21 cellular contexts compared by ENCODE assay signal in genomic region chr1:162902372-162902771, GRCh38. TPM values are rescaled to one million over a fixed set of nuclear protein-coding genes. Genes with fewer than 3 reads are reported as not detected.
A peak's percentile ranks its signal among the peaks of the same experiment; 100 is the strongest.
DNase-seq lines count a peak whose midpoint lies in the region; TF ChIP-seq lines count a peak whose summit lies in the region.
"Had no signal": no experiment of that assay in that cellular context is flagged by ENCODE, and none has a peak within 500 bp of the region (broad histone marks: within the 10 kb centered on the region; RNA-seq: fewer than 3 reads in every experiment).

No MANE protein-coding gene starts in this region.

- H3K27me3 Mint-ChIP-seq in chondrocyte (ENCODE audit: low read depth): no peaks in the 10 kb centered on the region

- no peak for TF ChIP-seq CTCF in chondrocyte (IDR thresholded peaks at IDR 0.05)
- no peak for TF ChIP-seq CTCF in osteoblast (IDR thresholded peaks at IDR 0.05; ENCODE audit: extremely low read depth, low read depth, low read length)

- no peak overlapping the region for H2AFZ ChIP-seq in osteoblast (ENCODE audit: low read length)

- H3K79me2 ChIP-seq in osteoblast (ENCODE audit: insufficient read depth, low read length): no peaks in the 10 kb centered on the region

- H3K27ac ChIP-seq in osteoblast (ENCODE audit: low read depth, low read length): peak overlapping the region; percentile 24
- H3K27ac ChIP-seq: colonic mucosa, tibial nerve had no signal

- H3K4me1 ChIP-seq in osteoblast (ENCODE audit: insufficient read depth, low read length): peaks cover 44% of the 10 kb centered on the region
- H3K4me1 ChIP-seq: colonic mucosa, tibial nerve had no signal

- no peak overlapping the region for H3K4me3 Mint-ChIP-seq in chondrocyte (ENCODE audit: unreplicated experiment)
- H3K4me3 Mint-ChIP-seq: CD14-positive monocyte; nephron progenitor cell; T-helper 2 cell treated with Interferon-gamma antibody and Interleukin-4, amounts not matched to agents 5 μg/mL and 100 μg/mL, for 36 hours had no signal

- H3K27me3 ChIP-seq in osteoblast (ENCODE audit: insufficient read depth, low read length): no peaks in the 10 kb centered on the region
- H3K27me3 ChIP-seq: colonic mucosa, tibial nerve had no signal

- no peaks in the 10 kb centered on the region for H3K9me3 ChIP-seq in osteoblast (ENCODE audit: low read depth, low read length)
- H3K9me3 ChIP-seq: colonic mucosa, tibial nerve had no signal

- peak overlapping the region; percentile 62 for H3K27ac Mint-ChIP-seq in chondrocyte (ENCODE audit: unreplicated experiment)
- H3K27ac Mint-ChIP-seq: CD14-positive monocyte; nephron progenitor cell; T-helper 2 cell treated with Interferon-gamma antibody and Interleukin-4, amounts not matched to agents 5 μg/mL and 100 μg/mL, for 36 hours had no signal

- peak overlapping the region; percentile 18 for H3K4me2 ChIP-seq in osteoblast (ENCODE audit: insufficient read depth, low read length)

- DNase-seq in EH (ENCODE audit: low read depth): peak; percentile 79
- DNase-seq in MV-4-11 (lab: John Stamatoyannopoulos, UW): peak; percentile 59
- no peak for DNase-seq in chondrocyte (ENCODE audit: low spot score)
- DNase-seq in osteoblast (ENCODE audit: insufficient read length, low spot score, missing footprints): no peak
- no peak for DNase-seq in stimulated activated CD4-positive, alpha-beta T cell treated with anti-CD3 and anti-CD28 coated beads, Interleukin-4, amount 100 ng/mL, for 24 hours
- no peak for DNase-seq in globus pallidus (ENCODE audit: low spot score)
- DNase-seq in NK-92 (lab: John Stamatoyannopoulos, UW; ENCODE audit: unreplicated experiment): no peak
- DNase-seq: activated CD4-positive, CD25-positive, alpha-beta regulatory T cell treated with anti-CD3 and anti-CD28 coated beads, Interleukin-2, amount 50 U/mL, for 72 hours; activated gamma-delta T cell; colonic mucosa; head of caudate nucleus; islet precursor cell; NCI-H1694; nephron progenitor cell; retina; stimulated activated CD4-positive, alpha-beta T cell treated with anti-CD3 and anti-CD28 coated beads, Interleukin-15, amount 100 ng/mL, for 24 hours; stimulated activated naive CD4-positive, alpha-beta T cell had no signal

- H3K36me3 Mint-ChIP-seq in chondrocyte (ENCODE audit: low read depth): no peaks in the 10 kb centered on the region
- H3K36me3 Mint-ChIP-seq: CD14-positive monocyte had no signal

- H3K36me3 ChIP-seq in osteoblast (ENCODE audit: insufficient read depth, low read length): no peaks in the 10 kb centered on the region
- H3K36me3 ChIP-seq: colonic mucosa, tibial nerve had no signal

- H3K9me3 Mint-ChIP-seq in chondrocyte (ENCODE audit: low read depth): no peaks in the 10 kb centered on the region
- H3K9me3 Mint-ChIP-seq: nephron progenitor cell; T-helper 2 cell treated with Interferon-gamma antibody and Interleukin-4, amounts not matched to agents 5 μg/mL and 100 μg/mL, for 36 hours had no signal

- H3K4me1 Mint-ChIP-seq in chondrocyte (ENCODE audit: low read depth): peaks cover 46% of the 10 kb centered on the region

- H3K4me3 ChIP-seq in osteoblast (ENCODE audit: insufficient read depth, low read length): no peak overlapping the region
- H3K4me3 ChIP-seq: colonic mucosa, tibial nerve had no signal

- H4K20me1 ChIP-seq in osteoblast (ENCODE audit: insufficient read depth, low read length): no peaks in the 10 kb centered on the region

RNA-seq across cellular contexts. Expression of gene CCDC190, which starts 41.4 kb away (rescaled TPM):
- 1.5 to 5.3 TPM (median 1.9 TPM) in 3 replicates for total RNA-seq in chondrocyte
- total RNA-seq in osteoblast: 0.88 and 1.1 TPM in 2 replicates
- total RNA-seq: colonic mucosa, mesenteric fat pad had no signal

Comparison
In these comparisons a context has a peak if more than half of its experiments do, and no peak if none do; other contexts are left out.
1. DNase-seq: peak in EH (single experiment) and MV-4-11 (single experiment); none in chondrocyte (single experiment), osteoblast (single experiment), stimulated activated CD4-positive, alpha-beta T cell treated with anti-CD3 and anti-CD28 coated beads, Interleukin-4, amount 100 ng/mL, for 24 hours (single experiment), globus pallidus (single experiment) and NK-92 (single experiment).